Comparison of ENCODE assay signal across 23 cellular contexts in the genomic region with DNA sequence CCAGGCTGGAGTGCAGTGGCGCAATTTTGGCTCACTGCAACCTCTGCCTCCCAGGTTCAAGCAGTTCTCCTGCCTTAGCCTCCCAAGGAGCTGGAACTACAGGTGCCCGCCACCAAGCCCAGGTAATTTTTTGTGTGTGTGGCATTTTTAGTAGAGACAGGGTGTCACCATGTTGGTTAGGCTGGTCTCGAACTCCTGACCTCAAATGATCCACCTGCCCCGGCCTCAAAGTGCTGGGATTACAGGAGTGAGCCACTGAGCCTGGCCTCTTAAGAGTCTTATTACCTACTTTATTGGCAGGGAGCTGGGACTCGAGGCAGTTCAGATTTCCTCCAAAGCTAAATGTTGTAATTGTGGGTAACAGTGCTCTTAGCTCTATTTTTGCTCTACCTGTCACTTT.
"Had no signal": no experiment of that assay in that cellular context is flagged by ENCODE, and none has a peak within 500 bp of the region (broad histone marks: within the 10 kb centered on the region; RNA-seq: fewer than 3 reads in every experiment).

No MANE protein-coding gene starts in this region.

- ATAC-seq: gastroesophageal sphincter, heart left ventricle, left colon, left lobe of liver, lower lobe of right lung, mucosa of descending colon had no signal

- H3K27ac ChIP-seq: coronary artery, dorsolateral prefrontal cortex, esophagus squamous epithelium, gastroesophageal sphincter, heart left ventricle, hepatocyte, left ventricle myocardium inferior, lower lobe of right lung had no signal

- DNase-seq: dermis blood vessel endothelial cell; dorsolateral prefrontal cortex; effector CD4-positive, alpha-beta T cell; effector memory CD4-positive, alpha-beta T cell; esophagus squamous epithelium; foreskin fibroblast; foreskin melanocyte; heart left ventricle; hypothalamus; immature natural killer cell; islet precursor cell; kidney; kidney glomerular epithelial cell; left colon; left ventricle myocardium inferior; lower lobe of right lung; mesenchymal stem cell; mucosa of descending colon; naive B cell had no signal

- H3K27me3 ChIP-seq: dorsolateral prefrontal cortex, esophagus squamous epithelium, gastroesophageal sphincter, heart left ventricle, hepatocyte had no signal

- H3K36me3 ChIP-seq: esophagus squamous epithelium, gastroesophageal sphincter, heart left ventricle, left ventricle myocardium inferior, lower lobe of right lung had no signal

- H3K9me3 ChIP-seq: esophagus squamous epithelium, gastroesophageal sphincter, heart left ventricle, left ventricle myocardium inferior, lower lobe of right lung, mucosa of descending colon had no signal

- H3K4me3 ChIP-seq: coronary artery, dorsolateral prefrontal cortex, esophagus squamous epithelium, gastroesophageal sphincter, heart left ventricle, hepatocyte, left ventricle myocardium inferior, lower lobe of right lung, mucosa of descending colon had no signal

- H3K4me1 ChIP-seq: lower lobe of right lung had no signal
